In the genomic region with DNA sequence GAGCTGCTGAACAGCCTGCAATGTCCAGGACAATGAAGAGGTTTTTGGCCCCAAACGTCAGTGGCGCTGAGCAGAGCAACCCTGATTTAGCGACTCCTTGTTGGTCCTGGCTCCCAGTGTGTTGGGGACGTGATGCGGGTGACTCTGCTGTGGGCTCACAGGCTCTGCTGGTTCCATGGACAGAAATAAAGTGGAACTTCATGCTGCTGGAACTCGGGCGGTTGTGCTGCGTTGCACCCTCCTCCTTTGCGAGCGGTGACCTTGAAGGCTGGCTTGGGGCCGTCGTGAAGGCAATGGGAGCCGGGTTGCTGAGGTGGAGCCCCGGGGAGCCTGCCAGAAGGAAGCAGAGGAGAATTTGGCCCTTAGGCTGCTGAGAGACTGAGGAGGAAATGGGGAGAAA, we compare ENCODE assay signal across 19 cellular contexts.
DNase-seq lines count a peak whose midpoint lies in the region; ATAC-seq and TF ChIP-seq lines count a peak whose summit lies in the region.
"Had no signal": no experiment of that assay in that cellular context is flagged by ENCODE, and none has a peak within 500 bp of the region (broad histone marks: within the 10 kb centered on the region; RNA-seq: fewer than 3 reads in every experiment).

No MANE protein-coding gene starts in this region.

- no peak overlapping the region for H3K4me3 ChIP-seq in BLaER1 treated with 17β-estradiol and CSF1 and Interleukin-3, amounts not matched to agents 10 nM and 100 nM
- H3K4me3 ChIP-seq in coronary artery: no peak overlapping the region
- no peak overlapping the region for H3K4me3 ChIP-seq in hepatocyte
- H3K4me3 ChIP-seq: GM23338 had no signal

- H3K4me3 Mint-ChIP-seq in type B pancreatic cell (no peak overlapping the region), osteocyte (ENCODE audit: unreplicated experiment) (no peak overlapping the region)
- no peak overlapping the region for H3K4me3 Mint-ChIP-seq in stimulated activated memory B cell treated with anti-CD40 and anti-IgM and Interleukin-4, amounts not matched to agents 10 μg/mL and 1 μg/mL and 100 μg/mL, for 72 hours
- H3K4me3 Mint-ChIP-seq: CD14-positive monocyte; CD8-positive, alpha-beta T cell; GM23338; HFFc6 had no signal

- peaks cover 54% of the 10 kb centered on the region for H3K27me3 Mint-ChIP-seq in type B pancreatic cell
- no peaks in the 10 kb centered on the region for H3K27me3 Mint-ChIP-seq in stimulated activated memory B cell treated with anti-CD40 and anti-IgM and Interleukin-4, amounts not matched to agents 10 μg/mL and 1 μg/mL and 100 μg/mL, for 72 hours
- no peaks in the 10 kb centered on the region for H3K27me3 Mint-ChIP-seq in osteocyte (ENCODE audit: unreplicated experiment)

- H4K20me1 ChIP-seq in BLaER1 treated with 17β-estradiol and CSF1 and Interleukin-3, amounts not matched to agents 10 nM and 100 nM: no peaks in the 10 kb centered on the region; a peak in 1 of 22 replicates
- no peaks in the 10 kb centered on the region for H4K20me1 ChIP-seq in hepatocyte (ENCODE audit: insufficient read depth, poor library complexity, severe bottlenecking)

- no peaks in the 10 kb centered on the region for H3K36me3 ChIP-seq in BLaER1 treated with 17β-estradiol and CSF1 and Interleukin-3, amounts not matched to agents 10 nM and 100 nM
- H3K36me3 ChIP-seq in hepatocyte (replicated peaks; ENCODE audit: insufficient read depth, low read depth): no peaks in the 10 kb centered on the region
- H3K36me3 ChIP-seq: BE2C had no signal

- H2AFZ ChIP-seq in hepatocyte: no peak overlapping the region
- H2AFZ ChIP-seq: GM23338 had no signal

- H3K4me2 ChIP-seq in BLaER1 treated with 17β-estradiol and CSF1 and Interleukin-3, amounts not matched to agents 10 nM and 100 nM: peak overlapping the region in 8 of 11 experiments; percentile 38 to 84 (median 62); a peak in 13 of 22 replicates
- H3K4me2 ChIP-seq in hepatocyte: no peak overlapping the region
- H3K4me2 ChIP-seq: GM23338 had no signal

- intact Hi-C loops in posterior cingulate gyrus (cut with DNase I): no loop called here

- H3K9me3 Mint-ChIP-seq in type B pancreatic cell: no peaks in the 10 kb centered on the region
- peaks cover 4% of the 10 kb centered on the region for H3K9me3 Mint-ChIP-seq in stimulated activated memory B cell treated with anti-CD40 and anti-IgM and Interleukin-4, amounts not matched to agents 10 μg/mL and 1 μg/mL and 100 μg/mL, for 72 hours
- H3K9me3 Mint-ChIP-seq in osteocyte (ENCODE audit: unreplicated experiment): peaks cover 14% of the 10 kb centered on the region
- H3K9me3 Mint-ChIP-seq: CD8-positive, alpha-beta T cell had no signal

- H3K79me2 ChIP-seq in hepatocyte: no peaks in the 10 kb centered on the region

- H3K9ac ChIP-seq in BLaER1 treated with 17β-estradiol and CSF1 and Interleukin-3, amounts not matched to agents 10 nM and 100 nM: no peak overlapping the region

- 92% methylated on average over 14 of the region's 14 CpGs for WGBS in hepatocyte (ENCODE audit: low lambda C conversion rate, missing lambda C conversion rate)

- H3K27me3 ChIP-seq in BLaER1 treated with 17β-estradiol and CSF1 and Interleukin-3, amounts not matched to agents 10 nM and 100 nM: peaks cover 0 to 20% (median 0%) of the 10 kb centered on the region in 11 experiments; a peak in 6 of 22 replicates
- H3K27me3 ChIP-seq in hepatocyte: peaks cover 8% of the 10 kb centered on the region
- H3K27me3 ChIP-seq: BE2C had no signal

- no peaks in the 10 kb centered on the region for H3K9me2 ChIP-seq in hepatocyte (replicated peaks; ENCODE audit: insufficient read depth)

- peaks cover 13 to 76% (median 61%) of the 10 kb centered on the region in 10 experiments for H3K4me1 ChIP-seq in BLaER1 treated with 17β-estradiol and CSF1 and Interleukin-3, amounts not matched to agents 10 nM and 100 nM
- no peaks in the 10 kb centered on the region for H3K4me1 ChIP-seq in hepatocyte (ENCODE audit: insufficient read depth)
- H3K4me1 ChIP-seq: BE2C had no signal

- H3K4me1 Mint-ChIP-seq in type B pancreatic cell (ENCODE audit: unreplicated experiment) (no peaks in the 10 kb centered on the region), osteocyte (ENCODE audit: unreplicated experiment) (no peaks in the 10 kb centered on the region)
- H3K4me1 Mint-ChIP-seq in stimulated activated memory B cell treated with anti-CD40 and anti-IgM and Interleukin-4, amounts not matched to agents 10 μg/mL and 1 μg/mL and 100 μg/mL, for 72 hours: peaks cover 12% of the 10 kb centered on the region
- H3K4me1 Mint-ChIP-seq: CD14-positive monocyte, GM23338 had no signal

- DNase-seq in coronary artery (ENCODE audit: low spot score) (peak; percentile 61), hepatocyte (ENCODE audit: low spot score) (peak; percentile 1), type B pancreatic cell (ENCODE audit: extremely low spot score, unreplicated experiment) (peak; percentile 51), posterior cingulate gyrus (no peak), osteocyte (ENCODE audit: extremely low spot score, unreplicated experiment) (no peak)
- DNase-seq: ACHN, BE2C, Calu3, DMS79 treated with DMSO at 0.1 percent for 48 hours, GF-D8, H7, HFFc6 had no signal

- H3K27ac Mint-ChIP-seq in type B pancreatic cell (no peak overlapping the region), osteocyte (ENCODE audit: unreplicated experiment) (no peak overlapping the region)
- H3K27ac Mint-ChIP-seq in stimulated activated memory B cell treated with anti-CD40 and anti-IgM and Interleukin-4, amounts not matched to agents 10 μg/mL and 1 μg/mL and 100 μg/mL, for 72 hours: no peak overlapping the region
- H3K27ac Mint-ChIP-seq: CD8-positive, alpha-beta T cell; GM23338; HFFc6 had no signal

- H3K36me3 Mint-ChIP-seq in type B pancreatic cell (no peaks in the 10 kb centered on the region), osteocyte (ENCODE audit: unreplicated experiment) (no peaks in the 10 kb centered on the region)
- H3K36me3 Mint-ChIP-seq in stimulated activated memory B cell treated with anti-CD40 and anti-IgM and Interleukin-4, amounts not matched to agents 10 μg/mL and 1 μg/mL and 100 μg/mL, for 72 hours: no peaks in the 10 kb centered on the region
- H3K36me3 Mint-ChIP-seq: CD14-positive monocyte; CD8-positive, alpha-beta T cell had no signal

- 0 out of 22 replicates have a peak, but pooled peaks cover 0 to 5% (median 0%) of the 10 kb centered on the region in 11 experiments for H3K9me3 ChIP-seq in BLaER1 treated with 17β-estradiol and CSF1 and Interleukin-3, amounts not matched to agents 10 nM and 100 nM (replicated peaks in 1 of 11)
- H3K9me3 ChIP-seq in hepatocyte (ENCODE audit: low read depth): no peaks in the 10 kb centered on the region
- H3K9me3 ChIP-seq: BE2C had no signal

- TF ChIP-seq CTCF in coronary artery (IDR thresholded peaks at IDR 0.05) (no peak), hepatocyte (IDR thresholded peaks at IDR 0.05; ENCODE audit: poor library complexity) (no peak), type B pancreatic cell (conservative IDR thresholded peaks at IDR 0.05) (no peak), osteocyte (IDR thresholded peaks at IDR 0.05) (no peak)

- no peak for ATAC-seq in stimulated activated memory B cell treated with anti-CD40 and anti-IgM and Interleukin-4, amounts not matched to agents 10 μg/mL and 1 μg/mL and 100 μg/mL, for 72 hours
- ATAC-seq: CD8-positive, alpha-beta T cell; GM23338; HCT116 had no signal

- H3K27ac ChIP-seq in BLaER1 treated with 17β-estradiol and CSF1 and Interleukin-3, amounts not matched to agents 10 nM and 100 nM: no peak overlapping the region
- no peak overlapping the region for H3K27ac ChIP-seq in coronary artery
- H3K27ac ChIP-seq in hepatocyte: no peak overlapping the region
- H3K27ac ChIP-seq: HL-60 had no signal

Comparison
In these comparisons a context has a peak if more than half of its experiments do, and no peak if none do; other contexts are left out.
1. DNase-seq: peak in coronary artery (single experiment), hepatocyte (single experiment) and type B pancreatic cell (single experiment); none in posterior cingulate gyrus (0 of 10) and osteocyte (single experiment).